29 cellular contexts compared by ENCODE assay signal in the genomic region with DNA sequence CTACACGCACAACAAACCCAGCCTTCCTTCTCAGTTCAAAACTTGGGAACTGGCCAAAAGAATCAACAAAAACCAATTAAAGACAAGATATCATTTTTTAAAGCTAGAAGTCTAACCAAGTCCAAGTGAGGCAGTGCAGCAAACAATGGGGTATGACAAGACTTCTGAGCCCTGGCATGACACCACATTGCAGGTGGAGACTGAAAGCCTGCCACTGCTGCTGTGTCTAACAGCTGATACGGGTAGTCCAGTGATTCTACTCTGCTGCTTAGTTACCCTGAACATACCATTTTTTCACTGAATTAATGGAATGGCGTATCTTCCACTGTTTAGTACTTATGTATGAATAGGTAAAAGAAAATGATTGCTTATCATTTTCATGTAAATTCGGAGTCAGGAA.
"Had no signal": no experiment of that assay in that cellular context is flagged by ENCODE, and none has a peak within 500 bp of the region (broad histone marks: within the 10 kb centered on the region; RNA-seq: fewer than 3 reads in every experiment).

No MANE protein-coding gene starts in this region.

- H3K36me3 ChIP-seq: ovary had no signal

- H3K27me3 ChIP-seq: esophagus muscularis mucosa, foreskin keratinocyte, heart right ventricle, ovary, sigmoid colon, spleen, tibial nerve, upper lobe of left lung had no signal

- H3K4me3 ChIP-seq: coronary artery, esophagus muscularis mucosa, heart right ventricle, ovary, sigmoid colon, skin epidermis, spleen, thoracic aorta, tibial nerve, upper lobe of left lung had no signal

- H3K27ac ChIP-seq: coronary artery, esophagus muscularis mucosa, foreskin keratinocyte, ovary, sigmoid colon, skin epidermis, spleen, thoracic aorta, tibial nerve, upper lobe of left lung had no signal

- ATAC-seq: foreskin keratinocyte; natural killer cell; stimulated activated naive B cell treated with anti-CD40 and anti-IgM and Interleukin-4, amounts not matched to agents 10 μg/mL and 1 μg/mL and 100 μg/mL, for 72 hours had no signal

- H3K4me1 ChIP-seq: esophagus muscularis mucosa, foreskin keratinocyte, sigmoid colon, spleen, tibial nerve, upper lobe of left lung had no signal

- DNase-seq: dermis blood vessel endothelial cell; effector memory CD4-positive, alpha-beta T cell; glutamatergic neuron; hypothalamus; immature natural killer cell; islet precursor cell; kidney glomerular epithelial cell; mammary epithelial cell; mesendoderm; midbrain; natural killer cell; occipital lobe; ovary; posterior cingulate gyrus; sigmoid colon; spleen; stimulated activated CD4-positive, alpha-beta T cell treated with anti-CD3 and anti-CD28 coated beads, Interleukin-15, amount 100 ng/mL, for 24 hours; stimulated activated CD4-positive, alpha-beta T cell treated with anti-CD3 and anti-CD28 coated beads, Interleukin-2, amount 100 ng/mL, for 48 hours; stimulated activated naive B cell treated with anti-CD40 and anti-IgM and Interleukin-4, amounts not matched to agents 10 μg/mL and 1 μg/mL and 100 μg/mL, for 72 hours; upper lobe of left lung had no signal

- H3K9me3 ChIP-seq: esophagus muscularis mucosa, heart right ventricle, ovary, sigmoid colon, spleen, thoracic aorta, tibial nerve, upper lobe of left lung had no signal

- FAIRE-seq: endothelial cell of umbilical vein, urothelium cell line had no signal
